ENCODE assay signal across 23 cellular contexts in genomic region chr19:42156571-42156970, GRCh38. TPM values are rescaled to one million over a fixed set of nuclear protein-coding genes. Genes with fewer than 3 reads are reported as not detected.
DNase-seq lines count a peak whose midpoint lies in the region; ATAC-seq, FAIRE-seq and TF ChIP-seq lines count a peak whose summit lies in the region.
"Had no signal": no experiment of that assay in that cellular context is flagged by ENCODE, and none has a peak within 500 bp of the region (broad histone marks: within the 10 kb centered on the region; RNA-seq: fewer than 3 reads in every experiment).

No MANE protein-coding gene starts in this region.

- no peak overlapping the region for H3K18ac ChIP-seq in neuronal stem cell (ENCODE audit: low read length)

- H3K79me1 ChIP-seq in neuronal stem cell (ENCODE audit: low read depth, low read length) = no peaks in the 10 kb centered on the region

- H3K9ac ChIP-seq in neuronal stem cell (ENCODE audit: low read depth, low read length, poor library complexity) = no peak overlapping the region
- H3K9ac ChIP-seq: BLaER1 had no signal

- peaks cover 10% of the 10 kb centered on the region for H3K4me1 ChIP-seq in CD4-positive, CD25-positive, alpha-beta regulatory T cell (ENCODE audit: control insufficient read depth, insufficient read depth, low read length, poor library complexity, severe bottlenecking)
- peaks cover 18 to 45% of the 10 kb centered on the region in 2 donors for H3K4me1 ChIP-seq in neuronal stem cell (ENCODE audit: control insufficient read depth in 2 of 2, insufficient read depth in 1 of 2, low read depth in 1 of 2, low read length in 2 of 2)

- H3K4ac ChIP-seq in neuronal stem cell (ENCODE audit: low read length) = no peak overlapping the region

- no peak overlapping the region for H2AK5ac ChIP-seq in neuronal stem cell (ENCODE audit: low read depth, low read length)

- H3K23ac ChIP-seq in neuronal stem cell (ENCODE audit: low read depth, low read length, poor library complexity) = no peak overlapping the region

- no peaks in the 10 kb centered on the region for H3K9me3 ChIP-seq in CD4-positive, CD25-positive, alpha-beta regulatory T cell (ENCODE audit: control insufficient read depth in 2 of 2, low read length in 2 of 2)
- no peaks in the 10 kb centered on the region for H3K9me3 ChIP-seq in neuronal stem cell (replicated peaks in 1 of 2; ENCODE audit: control insufficient read depth in 2 of 2, insufficient read depth in 1 of 2, low read depth in 1 of 2, low read length in 2 of 2)
- H3K9me3 ChIP-seq: BLaER1 had no signal

- no CpG with 5 or more reads among the region's 8 CpGs for WGBS in neuronal stem cell (ENCODE audit: extremely low coverage in 2 of 2, insufficient read length in 2 of 2, insufficient replicate concordance in 1 of 2), 2 donors
- WGBS in lower leg skin, 2 donors = 88 to 93% methylated on average over 8 of the region's 8 CpGs

- H3K4me1 Mint-ChIP-seq in CD4-positive, CD25-positive, alpha-beta regulatory T cell = peaks cover 0 to 22% (median 14%) of the 10 kb centered on the region in 4 donors
- peaks cover 55% of the 10 kb centered on the region for H3K4me1 Mint-ChIP-seq in glutamatergic neuron (ENCODE audit: low read depth, unreplicated experiment)

- H2BK15ac ChIP-seq in neuronal stem cell (ENCODE audit: low read length) = no peak overlapping the region

- no peaks in the 10 kb centered on the region for H3K9me3 Mint-ChIP-seq in CD4-positive, CD25-positive, alpha-beta regulatory T cell
- peaks cover 30% of the 10 kb centered on the region for H3K9me3 Mint-ChIP-seq in glutamatergic neuron (ENCODE audit: unreplicated experiment)
- H3K9me3 Mint-ChIP-seq: CD4-positive, alpha-beta T cell; CD8-positive, alpha-beta memory T cell; GM23338; H9 had no signal

- peak overlapping the region in 1 of 4 donors; percentile 61 for H3K4me3 Mint-ChIP-seq in CD4-positive, CD25-positive, alpha-beta regulatory T cell
- H3K4me3 Mint-ChIP-seq in glutamatergic neuron (ENCODE audit: unreplicated experiment) = peak overlapping the region; percentile 86
- H3K4me3 Mint-ChIP-seq: B cell; CD4-positive, alpha-beta T cell; CD8-positive, alpha-beta memory T cell; GM23338 had no signal

- no peak for TF ChIP-seq CTCF in glutamatergic neuron (IDR thresholded peaks at IDR 0.05; ENCODE audit: partially characterized antibody, unreplicated experiment)
- TF ChIP-seq CTCF in lower leg skin (IDR thresholded peaks at IDR 0.05) = no peak

- H3K36me3 ChIP-seq in CD4-positive, CD25-positive, alpha-beta regulatory T cell (ENCODE audit: control insufficient read depth, insufficient read depth, low read length) = no peaks in the 10 kb centered on the region
- H3K36me3 ChIP-seq in neuronal stem cell (replicated peaks in 1 of 2; ENCODE audit: control insufficient read depth in 2 of 2, insufficient read depth in 2 of 2, low read length in 2 of 2) = no peaks in the 10 kb centered on the region
- H3K36me3 ChIP-seq: BLaER1 had no signal

- H3K27ac Mint-ChIP-seq in CD4-positive, CD25-positive, alpha-beta regulatory T cell = peak overlapping the region in 2 of 3 donors; percentile 20 to 23
- peak overlapping the region; percentile 44 for H3K27ac Mint-ChIP-seq in glutamatergic neuron (ENCODE audit: unreplicated experiment)
- H3K27ac Mint-ChIP-seq: B cell; CD4-positive, alpha-beta T cell; GM23338; H9 had no signal

- H3K27ac ChIP-seq in CD4-positive, CD25-positive, alpha-beta regulatory T cell (ENCODE audit: insufficient read depth, low read length, poor library complexity, severe bottlenecking) = no peak overlapping the region
- H3K27ac ChIP-seq in neuronal stem cell (replicated peaks; ENCODE audit: low read length) = no peak overlapping the region
- H3K27ac ChIP-seq: 22Rv1, BLaER1, C4-2B had no signal

- no peak overlapping the region for H4K91ac ChIP-seq in neuronal stem cell (ENCODE audit: low read depth, low read length, poor library complexity)

- H2BK5ac ChIP-seq in neuronal stem cell (ENCODE audit: low read length) = no peak overlapping the region

- H3K27me3 ChIP-seq in CD4-positive, CD25-positive, alpha-beta regulatory T cell (ENCODE audit: control insufficient read depth, insufficient read depth, low read length) = no peaks in the 10 kb centered on the region
- peaks cover 0 to 34% (median 0%) of the 10 kb centered on the region in 3 experiments for H3K27me3 ChIP-seq in neuronal stem cell (ENCODE audit: control insufficient read depth in 3 of 3, insufficient read depth in 3 of 3, low read depth in 1 of 3, low read length in 3 of 3)

- H3K4me2 ChIP-seq in neuronal stem cell (ENCODE audit: insufficient read depth, low read length, poor library complexity, severe bottlenecking) = no peak overlapping the region

- TF ChIP-seq POLR2A in lower leg skin (IDR thresholded peaks at IDR 0.05) = no peak

- no peak overlapping the region for H4K8ac ChIP-seq in neuronal stem cell (ENCODE audit: low read depth, low read length)

- H2BK120ac ChIP-seq in neuronal stem cell (ENCODE audit: low read depth, low read length) = peak overlapping the region; percentile 0

- H3K27me3 Mint-ChIP-seq in CD4-positive, CD25-positive, alpha-beta regulatory T cell = no peaks in the 10 kb centered on the region
- peaks cover 32% of the 10 kb centered on the region for H3K27me3 Mint-ChIP-seq in glutamatergic neuron (ENCODE audit: unreplicated experiment)
- H3K27me3 Mint-ChIP-seq: CD4-positive, alpha-beta T cell had no signal

- H2BK12ac ChIP-seq in neuronal stem cell (ENCODE audit: low read length) = no peak overlapping the region

- intact Hi-C loops in lower leg skin (cut with DNase I; ENCODE audit: low total_unique reads) = no loop called here

- H3K4me3 ChIP-seq in CD4-positive, CD25-positive, alpha-beta regulatory T cell (ENCODE audit: low read depth, low read length) = no peak overlapping the region
- no peak overlapping the region for H3K4me3 ChIP-seq in neuronal stem cell (ENCODE audit: low read length in 2 of 2)
- no peak overlapping the region for H3K4me3 ChIP-seq in lower leg skin (ENCODE audit: low read depth, poor library complexity, severe bottlenecking)
- H3K4me3 ChIP-seq: BLaER1, GM12878, GM23338 had no signal

- peaks cover 19% of the 10 kb centered on the region for H3K36me3 Mint-ChIP-seq in CD4-positive, CD25-positive, alpha-beta regulatory T cell
- H3K36me3 Mint-ChIP-seq in glutamatergic neuron (ENCODE audit: unreplicated experiment) = no peaks in the 10 kb centered on the region

- no peak for ATAC-seq in CD4-positive, CD25-positive, alpha-beta regulatory T cell (ENCODE audit: low read depth in 2 of 2)
- ATAC-seq: GM12878, HCT116 had no signal

- FAIRE-seq in urothelium cell line (lab: Jason Lieb, UNC) = peak; percentile 37
- FAIRE-seq: A204.1, D721Med, GM12878 had no signal

- H2AFZ ChIP-seq in neuronal stem cell (ENCODE audit: low read length) = no peak overlapping the region
- H2AFZ ChIP-seq: GM23338 had no signal

- no peak overlapping the region for H3K14ac ChIP-seq in neuronal stem cell (ENCODE audit: low read length)

- no peak for DNase-seq in CD4-positive, CD25-positive, alpha-beta regulatory T cell
- no peak for DNase-seq in glutamatergic neuron
- no peak for DNase-seq in neuronal stem cell (ENCODE audit: low spot score)
- no peak for DNase-seq in urothelium cell line (ENCODE audit: low spot score)
- DNase-seq in HuH-7 (ENCODE audit: low spot score) = no peak
- DNase-seq in lower leg skin (ENCODE audit: low spot score in 2 of 2) = no peak
- DNase-seq in mucosa of gallbladder (ENCODE audit: low spot score) = no peak
- DNase-seq: CD4-positive, alpha-beta T cell; CD8-positive, alpha-beta memory T cell; DMS 273 treated with DMSO at 0.1 percent for 48 hours; DMS79; EL; GDM1; H9 had no signal

RNA-seq across cellular contexts. Expression of gene POU2F2, which starts 24.3 kb away (rescaled TPM):
- total RNA-seq in CD4-positive, CD25-positive, alpha-beta regulatory T cell = 48.9 TPM
- polyA plus RNA-seq in CD4-positive, CD25-positive, alpha-beta regulatory T cell = 1 to 10 TPM; 4.2 to 7.2 (median 6.4) TPM
- total RNA-seq in glutamatergic neuron (ENCODE audit: unreplicated experiment) = 53.4 TPM
- polyA plus RNA-seq in neuronal stem cell (2013, experiment 1 of 2) = 2.4 TPM
- 2.5 TPM for polyA plus RNA-seq in neuronal stem cell (2013, experiment 2 of 2)
- total RNA-seq in lower leg skin = 1 to 10 TPM in 2 of 4 donors, under 1 TPM in 2; 0.67 to 3.8 (median 1.0) TPM
- 4.3 TPM for total RNA-seq in mucosa of gallbladder
